ENCODE assay signal across 8 cellular contexts in genomic region chr1:17437260-17438175, GRCh38. TPM values are rescaled to one million over a fixed set of nuclear protein-coding genes. Genes with fewer than 3 reads are reported as not detected.
DNase-seq lines count a peak whose midpoint lies in the region; ATAC-seq, FAIRE-seq and TF ChIP-seq lines count a peak whose summit lies in the region.

No MANE protein-coding gene starts in this region.

- peaks cover 51% of the 10 kb centered on the region for H3K4me1 Mint-ChIP-seq in stimulated activated memory B cell treated with anti-CD40 and anti-IgM and Interleukin-4, amounts not matched to agents 10 μg/mL and 1 μg/mL and 100 μg/mL, for 72 hours

- intact Hi-C loops in endothelial cell of umbilical vein (cut with micrococcal nuclease) = loop anchor here (1.0 to 10.0 kb wide), 3 partner anchors 17 to 533 kb away; partner anchors contain the start of gene SDHB

- peak overlapping the region; percentile 91 for H3K4me2 ChIP-seq in endothelial cell of umbilical vein (ENCODE audit: insufficient read depth, low read length)

- no peaks in the 10 kb centered on the region for H3K9me1 ChIP-seq in endothelial cell of umbilical vein (replicated peaks; ENCODE audit: control insufficient read depth, extremely low read depth, insufficient read depth, low read length)

- H3K4me1 ChIP-seq in endothelial cell of umbilical vein (ENCODE audit: control insufficient read depth, extremely low read depth, insufficient read depth, low read length) (peaks cover 15% of the 10 kb centered on the region), mucosa of stomach (ENCODE audit: control insufficient read depth, insufficient read depth, low read length) (peaks cover 32% of the 10 kb centered on the region)

- peak; percentile 39 for TF ChIP-seq POLR2A in endothelial cell of umbilical vein (IDR thresholded peaks at IDR 0.05; ENCODE audit: low read depth, low read length)

- peak overlapping the region; percentile 69 for H3K27ac Mint-ChIP-seq in stimulated activated memory B cell treated with anti-CD40 and anti-IgM and Interleukin-4, amounts not matched to agents 10 μg/mL and 1 μg/mL and 100 μg/mL, for 72 hours

- H3K4me3 ChIP-seq in GM08714 (ENCODE audit: low read length) (peak overlapping the region; percentile 97), endothelial cell of umbilical vein (replicated peaks in 1 of 3; ENCODE audit: insufficient read depth in 1 of 3, low read depth in 1 of 3, low read length in 3 of 3) (peak overlapping the region; percentile 66 to 100 (median 96)), mucosa of stomach (ENCODE audit: low read length) (no peak overlapping the region)

- peak overlapping the region; percentile 83 for H3K27ac ChIP-seq in endothelial cell of umbilical vein (ENCODE audit: insufficient read depth, low read depth, low read length)

- TF ChIP-seq CTCF in endothelial cell of umbilical vein (IDR thresholded peaks at IDR 0.05; ENCODE audit: extremely low read depth in 1 of 2, insufficient read depth in 1 of 2, low read depth in 1 of 2, low read length in 2 of 2) = no peak

- H3K36me3 ChIP-seq in endothelial cell of umbilical vein (ENCODE audit: control insufficient read depth in 2 of 2, extremely low read depth in 1 of 2, insufficient read depth in 2 of 2, low read length in 2 of 2) = peaks cover 5 to 16% of the 10 kb centered on the region in 2 experiments
- no peaks in the 10 kb centered on the region for H3K36me3 ChIP-seq in mucosa of stomach (ENCODE audit: control insufficient read depth, insufficient read depth, low read length)

- H3K9ac ChIP-seq in endothelial cell of umbilical vein (replicated peaks; ENCODE audit: extremely low read depth, insufficient read depth, low read length) = peak overlapping the region; percentile 94
- H3K9ac ChIP-seq in mucosa of stomach (ENCODE audit: low read length) = peak overlapping the region; percentile 85

- no peak for FAIRE-seq in endothelial cell of umbilical vein (lab: Jason Lieb, UNC)

- CTCF ChIA-PET in endothelial cell of umbilical vein (lab: Charles Lee) = interaction anchor here (0.6 kb wide), 1 partner anchor 10 kb away, joined by 3 read pairs; no protein-coding TSS in a partner anchor

- peak overlapping the region; percentile 98 for H3K4me3 Mint-ChIP-seq in stimulated activated memory B cell treated with anti-CD40 and anti-IgM and Interleukin-4, amounts not matched to agents 10 μg/mL and 1 μg/mL and 100 μg/mL, for 72 hours

- no peaks in the 10 kb centered on the region for H3K9me3 ChIP-seq in endothelial cell of umbilical vein (replicated peaks; ENCODE audit: control insufficient read depth, insufficient read depth, low read length)
- no peaks in the 10 kb centered on the region for H3K9me3 ChIP-seq in mucosa of stomach (ENCODE audit: control insufficient read depth, low read length)

- DNase-seq in HCEC 1CT = peak; percentile 42
- peak; percentile 51 to 77 for DNase-seq in NCI-H1930 (lab: John Stamatoyannopoulos, UW)
- DNase-seq in activated CD8-positive, alpha-beta memory T cell treated with anti-CD3 and anti-CD28 coated beads, Interleukin-2, amount 50 U/mL, for 4 hours = peak; percentile 65
- DNase-seq in endothelial cell of umbilical vein (ENCODE audit: low read depth, low spot score) = peak; percentile 43

- POLR2A ChIA-PET in endothelial cell of umbilical vein (lab: Charles Lee) = no interaction called here

- H3K27me3 ChIP-seq in endothelial cell of umbilical vein (ENCODE audit: control insufficient read depth in 2 of 2, insufficient read depth in 2 of 2, low read length in 2 of 2) (peaks cover 0 to 7% of the 10 kb centered on the region in 2 experiments), mucosa of stomach (ENCODE audit: control insufficient read depth, insufficient read depth, low read length) (peaks cover 5% of the 10 kb centered on the region)

- no TSS peak for BruUV-seq in endothelial cell of umbilical vein (replicated peaks; lab: Mats Ljungman, UMichigan)

- peaks cover 12% of the 10 kb centered on the region for H4K20me1 ChIP-seq in endothelial cell of umbilical vein (replicated peaks; ENCODE audit: control insufficient read depth, extremely low read depth, insufficient read depth, low read length)

- no peaks in the 10 kb centered on the region for H3K27me3 Mint-ChIP-seq in stimulated activated memory B cell treated with anti-CD40 and anti-IgM and Interleukin-4, amounts not matched to agents 10 μg/mL and 1 μg/mL and 100 μg/mL, for 72 hours

- no peak overlapping the region for H2AFZ ChIP-seq in endothelial cell of umbilical vein (ENCODE audit: low read depth, low read length)

- peak; percentile 64 for ATAC-seq in stimulated activated memory B cell treated with anti-CD40 and anti-IgM and Interleukin-4, amounts not matched to agents 10 μg/mL and 1 μg/mL and 100 μg/mL, for 72 hours
- ATAC-seq in GM18519 (IDR thresholded peaks at IDR 0.05; ENCODE audit: low FRiP score, unreplicated experiment) = no peak

- H3K79me2 ChIP-seq in endothelial cell of umbilical vein (ENCODE audit: control insufficient read depth, insufficient read depth, low read length) = peaks cover 58% of the 10 kb centered on the region

- H3K36me3 Mint-ChIP-seq in stimulated activated memory B cell treated with anti-CD40 and anti-IgM and Interleukin-4, amounts not matched to agents 10 μg/mL and 1 μg/mL and 100 μg/mL, for 72 hours = peaks cover 17% of the 10 kb centered on the region

- dilution Hi-C loops in endothelial cell of umbilical vein (cut with MboI; ENCODE audit: extremely low pct_ligation_motif_present, low sequenced_read_pairs) = no loop called here

- no peaks in the 10 kb centered on the region for H3K9me3 Mint-ChIP-seq in stimulated activated memory B cell treated with anti-CD40 and anti-IgM and Interleukin-4, amounts not matched to agents 10 μg/mL and 1 μg/mL and 100 μg/mL, for 72 hours

TF ChIP-seq in endothelial cell of umbilical vein, 7 proteins besides CTCF, POLR2A, EP300 and RAD21:
- peak; percentile 43 for TF ChIP-seq POLR2AphosphoS5 (IDR thresholded peaks at IDR 0.05; ENCODE audit: insufficient read depth, low read depth, low read length)
- no peak for TF ChIP-seq FOS (IDR thresholded peaks at IDR 0.05; ENCODE audit: borderline replicate concordance, insufficient read depth, low read length)
TF ChIP-seq in endothelial cell of umbilical vein: peak in this region for 1.

RNA-seq across cellular contexts. Expression of gene RCC2, which starts 2.0 kb away (rescaled TPM):
- 160 and 166 TPM in 2 replicates for total RNA-seq in endothelial cell of umbilical vein
- polyA plus RNA-seq in endothelial cell of umbilical vein = 125 and 137 TPM in 2 replicates
- polyA plus RNA-seq in endothelial cell of umbilical vein (2011; cell fraction: cytosol; rRNA removed) = 100 and 103 TPM in 2 replicates
- 166 and 174 TPM in 2 replicates for polyA plus RNA-seq in endothelial cell of umbilical vein (2011; cell fraction: nucleus; rRNA removed)
- polyA plus RNA-seq in endothelial cell of umbilical vein (2012) = 73.8 and 83.9 TPM in 2 replicates
- 133 and 162 TPM in 2 replicates for polyA minus RNA-seq in endothelial cell of umbilical vein
- polyA minus RNA-seq in endothelial cell of umbilical vein (2011; cell fraction: cytosol; rRNA and poly(A)+ RNA removed) = 132 TPM
- 39.4 and 49.7 TPM in 2 replicates for polyA minus RNA-seq in endothelial cell of umbilical vein (2011; cell fraction: nucleus; rRNA and poly(A)+ RNA removed)
